Comparison of ENCODE assay signal across 8 cellular contexts in the genomic region with DNA sequence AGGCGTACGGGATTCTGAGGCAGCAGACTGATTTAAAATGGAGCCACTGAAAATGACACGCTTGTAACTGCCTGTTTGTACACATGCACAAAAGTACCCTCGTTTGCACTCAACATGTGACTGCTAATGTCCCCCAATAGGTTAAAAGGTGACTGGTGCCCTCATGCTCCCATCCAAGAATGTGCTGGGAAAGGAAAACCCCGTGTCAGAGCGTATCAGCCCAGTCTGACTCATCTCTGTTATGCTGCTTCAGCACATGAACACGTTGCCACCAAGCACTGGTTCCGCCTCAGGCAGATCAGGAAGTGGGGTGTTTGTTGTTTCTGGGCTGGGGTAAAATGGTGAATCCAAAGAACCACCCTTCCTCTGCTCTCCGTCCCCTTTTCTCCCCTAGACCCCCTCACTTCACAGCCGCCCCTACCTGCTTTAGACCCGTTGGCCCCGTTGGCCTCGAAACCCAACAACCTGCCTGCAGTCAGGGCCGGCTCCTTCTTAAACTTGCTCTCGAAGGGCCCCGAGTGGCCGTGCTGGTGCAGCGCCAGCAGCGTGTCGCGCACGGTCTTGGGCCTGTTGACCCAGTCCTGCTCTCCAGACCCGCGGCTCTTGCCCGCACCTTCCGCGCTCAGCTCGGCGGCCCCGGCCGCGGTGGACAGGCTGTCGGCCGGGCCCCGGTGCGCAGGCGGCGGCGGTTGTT. TPM values are rescaled to one million over a fixed set of nuclear protein-coding genes. Genes with fewer than 3 reads are reported as not detected.
DNase-seq lines count a peak whose midpoint lies in the region; ATAC-seq, FAIRE-seq and TF ChIP-seq lines count a peak whose summit lies in the region.

No MANE protein-coding gene starts in this region.

- no peaks in the 10 kb centered on the region for H3K27me3 ChIP-seq in colonic mucosa
- H3K27me3 ChIP-seq in left lung: no peaks in the 10 kb centered on the region

- peaks cover 2% of the 10 kb centered on the region for H3K27me3 Mint-ChIP-seq in activated CD4-positive, alpha-beta T cell treated with anti-CD3 and anti-CD28 coated beads, Interleukin-2, amount 10 ng/mL, durations not matched to agents 24 days and 14 days

- peak; percentile 95 for FAIRE-seq in GM12892 (lab: Jason Lieb, UNC)

- peak overlapping the region; percentile 99 for H3K27ac ChIP-seq in colonic mucosa
- H3K27ac ChIP-seq in left lung: peak overlapping the region; percentile 99 to 100

- TF ChIP-seq POLR2A in GM12892 (IDR thresholded peaks at IDR 0.05; ENCODE audit: low read depth, low read length): peak; percentile 77

- intact Hi-C loops in activated CD4-positive, alpha-beta T cell treated with anti-CD3 and anti-CD28 coated beads, Interleukin-2, amount 10 ng/mL, durations not matched to agents 24 days and 14 days (cut with micrococcal nuclease): loop anchor here (1.0 to 10.0 kb wide), 2 partner anchors 8 to 1257 kb away; partner anchors contain the start of gene LYST
- intact Hi-C loops in colonic mucosa (cut with DNase I): loop anchor here (5.0 kb wide), 1 partner anchor 474 kb away; no protein-coding TSS in a partner anchor
- intact Hi-C loops in left lung (cut with DNase I): loop anchor here in 1 of 2 donors (10.0 kb wide), 1 partner anchor 377 kb away; no protein-coding TSS in a partner anchor

- H3K9me3 Mint-ChIP-seq in activated CD4-positive, alpha-beta T cell treated with anti-CD3 and anti-CD28 coated beads, Interleukin-2, amount 10 ng/mL, durations not matched to agents 24 days and 14 days: no peaks in the 10 kb centered on the region

- H3K4me1 Mint-ChIP-seq in activated CD4-positive, alpha-beta T cell treated with anti-CD3 and anti-CD28 coated beads, Interleukin-2, amount 10 ng/mL, durations not matched to agents 24 days and 14 days: peaks cover 47% of the 10 kb centered on the region

- peak overlapping the region; percentile 98 for H3K27ac Mint-ChIP-seq in activated CD4-positive, alpha-beta T cell treated with anti-CD3 and anti-CD28 coated beads, Interleukin-2, amount 10 ng/mL, durations not matched to agents 24 days and 14 days

- H3K4me1 ChIP-seq in colonic mucosa (peaks cover 5% of the 10 kb centered on the region), left lung (peaks cover 15 to 70% of the 10 kb centered on the region in 2 donors)

- peak overlapping the region; percentile 97 for H3K4me3 Mint-ChIP-seq in activated CD4-positive, alpha-beta T cell treated with anti-CD3 and anti-CD28 coated beads, Interleukin-2, amount 10 ng/mL, durations not matched to agents 24 days and 14 days

- ATAC-seq in HG02970 (IDR thresholded peaks at IDR 0.05; ENCODE audit: low FRiP score, unreplicated experiment) (peak; percentile 18), left lung (peak; percentile 27), HG02623 (IDR thresholded peaks at IDR 0.05; ENCODE audit: unreplicated experiment) (no peak)

- H3K4me3 ChIP-seq in colonic mucosa (peak overlapping the region; percentile 85), left lung (peak overlapping the region; percentile 68 to 82)

- H3K9me3 ChIP-seq in colonic mucosa (no peaks in the 10 kb centered on the region), left lung (no peaks in the 10 kb centered on the region)

- DNase-seq in GM12892 (ENCODE audit: insufficient read length): peak; percentile 48
- peak; percentile 65 for DNase-seq in NCI-H510A (lab: John Stamatoyannopoulos, UW)
- peak; percentile 94 for DNase-seq in activated CD4-positive, alpha-beta T cell treated with anti-CD3 and anti-CD28 coated beads, Interleukin-2, amount 10 ng/mL, durations not matched to agents 24 days and 14 days
- DNase-seq in colonic mucosa: peak; percentile 83
- DNase-seq in left lung: peak; percentile 88 to 92
- DNase-seq in stimulated activated CD4-positive, alpha-beta T cell treated with anti-CD3 and anti-CD28 coated beads, Interleukin-4, amount 100 ng/mL, for 1 hour: peak; percentile 67

- TF ChIP-seq CTCF in colonic mucosa (IDR thresholded peaks at IDR 0.05) (no peak), left lung (IDR thresholded peaks at IDR 0.05) (no peak)

- H3K36me3 ChIP-seq in colonic mucosa (no peaks in the 10 kb centered on the region), left lung (peaks cover 0 to 21% of the 10 kb centered on the region in 2 donors)

- H3K9ac ChIP-seq in colonic mucosa (ENCODE audit: low read depth in 2 of 2, low read length in 2 of 2): peak overlapping the region; percentile 99 to 100

- H3K36me3 Mint-ChIP-seq in activated CD4-positive, alpha-beta T cell treated with anti-CD3 and anti-CD28 coated beads, Interleukin-2, amount 10 ng/mL, durations not matched to agents 24 days and 14 days (ENCODE audit: low read depth): peaks cover 52% of the 10 kb centered on the region

RNA-seq across cellular contexts. Expression of gene IRF2BP2, which starts 1.8 kb away (rescaled TPM):
- polyA plus RNA-seq in GM12892 (2012; ENCODE audit: missing spikeins): 63.2 TPM
- 206 and 217 TPM in 2 replicates for total RNA-seq in activated CD4-positive, alpha-beta T cell treated with anti-CD3 and anti-CD28 coated beads, Interleukin-2, amount 10 ng/mL, durations not matched to agents 24 days and 14 days
- total RNA-seq in colonic mucosa: 100 to 1,000 TPM; 157 to 164 TPM
- total RNA-seq in left lung: 100 to 1,000 TPM; 114 to 135 TPM
